Comparison of ENCODE assay signal across 29 cellular contexts in genomic region chr13:82815791-82816190, GRCh38.
"Had no signal": no experiment of that assay in that cellular context is flagged by ENCODE, and none has a peak within 500 bp of the region (broad histone marks: within the 10 kb centered on the region; RNA-seq: fewer than 3 reads in every experiment).

No MANE protein-coding gene starts in this region.

- ATAC-seq: left colon; left lung; lower lobe of right lung; naive thymus-derived CD8-positive, alpha-beta T cell; pancreas; right cardiac atrium; sciatic nerve; stimulated activated naive B cell treated with anti-CD40 and anti-IgM and Interleukin-4, amounts not matched to agents 10 μg/mL and 1 μg/mL and 100 μg/mL, for 72 hours; stimulated activated naive CD8-positive, alpha-beta T cell treated with anti-CD3 and anti-CD28 coated beads, Interleukin-15, Interleukin-2, amounts not matched to agents 100 U/mL and 50 U/mL, for 24 hours had no signal

- H3K27me3 ChIP-seq: left lung, pancreas, stomach, testis, thyroid gland, transverse colon, uterus had no signal

- H3K4me3 ChIP-seq: left lung, lower lobe of right lung, pancreas, prostate gland, skin epidermis, stomach, testis, thyroid gland, transverse colon, uterus had no signal

- H3K4me1 ChIP-seq: left lung, lower lobe of right lung, pancreas, prostate gland, stomach, testis, thyroid gland, transverse colon, uterus had no signal

- H3K36me3 ChIP-seq: left lung, lower lobe of right lung, pancreas, prostate gland, stomach, thyroid gland, transverse colon, uterus had no signal

- H3K9me3 ChIP-seq: lower lobe of right lung, pancreas, prostate gland, testis, thyroid gland, uterus had no signal

- FAIRE-seq: islet of Langerhans, kidney, pancreas had no signal

- DNase-seq: hypothalamus; immature natural killer cell; kidney; left colon; left lung; lower lobe of right lung; mammary epithelial cell; mesenchymal stem cell; naive thymus-derived CD8-positive, alpha-beta T cell; nucleus accumbens; pancreas; posterior cingulate gyrus; retina; right cardiac atrium; stimulated activated CD4-positive, alpha-beta T cell treated with anti-CD3 and anti-CD28 coated beads, Interleukin-12 subunit alpha, Interleukin-12 subunit beta, amount 100 ng/mL, for 4 hours; stimulated activated CD4-positive, alpha-beta T cell treated with anti-CD3 and anti-CD28 coated beads, Interleukin-15, amount 100 ng/mL, for 24 hours; stimulated activated CD4-positive, alpha-beta T cell treated with anti-CD3 and anti-CD28 coated beads, Interleukin-2, amount 100 ng/mL, for 24 hours; stimulated activated CD4-positive, alpha-beta T cell treated with anti-CD3 and anti-CD28 coated beads, Interleukin-4, amount 100 ng/mL, for 1 hour; stimulated activated naive B cell treated with anti-CD40 and anti-IgM and Interleukin-4, amounts not matched to agents 10 μg/mL and 1 μg/mL and 100 μg/mL, for 72 hours; stimulated activated naive CD8-positive, alpha-beta T cell treated with anti-CD3 and anti-CD28 coated beads, Interleukin-15, Interleukin-2, amounts not matched to agents 100 U/mL and 50 U/mL, for 24 hours; stomach; testis; thyroid gland; transverse colon; uterus had no signal

- H3K27ac ChIP-seq: left lung, lower lobe of right lung, pancreas, prostate gland, skin epidermis, stomach, testis, thyroid gland, transverse colon, uterus had no signal
